8 cellular contexts compared by ENCODE assay signal in the genomic region with DNA sequence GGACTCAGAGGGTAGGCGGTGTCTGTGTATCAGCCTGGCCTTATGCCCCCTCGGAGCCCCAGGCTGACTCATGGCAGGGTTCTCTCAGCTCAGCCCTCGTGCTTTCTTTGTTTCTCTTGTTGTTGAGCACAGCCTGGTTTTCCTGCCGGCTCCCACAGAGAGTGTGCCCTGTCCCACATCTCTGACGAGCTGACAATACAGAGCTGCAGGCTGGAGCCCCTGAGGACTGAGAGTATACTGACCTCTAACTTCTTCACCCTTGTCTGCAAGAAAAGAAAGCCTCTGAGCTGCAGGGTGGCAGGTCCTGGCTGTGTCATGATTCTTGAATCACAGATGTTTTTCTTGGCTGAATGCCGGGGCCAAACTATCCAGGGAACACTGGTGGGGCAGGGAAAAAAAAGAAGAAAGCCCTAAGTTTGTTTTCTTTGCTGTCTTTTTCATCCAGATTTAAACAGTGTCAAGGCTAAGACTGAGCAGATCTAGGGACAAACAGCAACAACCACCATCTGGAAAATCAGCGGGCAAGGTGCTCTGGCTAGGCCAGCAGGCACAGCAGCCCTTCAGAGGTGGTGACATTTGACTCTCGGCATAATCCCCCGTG.
DNase-seq lines count a peak whose midpoint lies in the region; ATAC-seq and TF ChIP-seq lines count a peak whose summit lies in the region.
"Had no signal": no experiment of that assay in that cellular context is flagged by ENCODE, and none has a peak within 500 bp of the region (broad histone marks: within the 10 kb centered on the region; RNA-seq: fewer than 3 reads in every experiment).

No MANE protein-coding gene starts in this region.

- H3K9me3 ChIP-seq in tibial artery = no peaks in the 10 kb centered on the region

- TF ChIP-seq CTCF in kidney epithelial cell (IDR thresholded peaks at IDR 0.05; ENCODE audit: insufficient read depth, low read length, poor library complexity, severe bottlenecking) (no peak), tibial artery (IDR thresholded peaks at IDR 0.05) (no peak)

- TF ChIP-seq EP300 in Ishikawa (IDR thresholded peaks at IDR 0.05; ENCODE audit: borderline replicate concordance) = no peak

- DNase-seq in caudate nucleus (lab: John Stamatoyannopoulos, UW) (peak in 31 of 61 donors; percentile 2 to 45 (median 13)), kidney epithelial cell (ENCODE audit: low read depth) (peak; percentile 42), tibial artery (peak in 1 of 2 donors; percentile 54)
- DNase-seq in NK-92 treated with Interleukin-12 subunit alpha and Interleukin-12 subunit beta, amount 100 ng/mL, for 24 hours (lab: John Stamatoyannopoulos, UW) = no peak

- H3K4me1 ChIP-seq in tibial artery = peaks cover 0 to 20% (median 12%) of the 10 kb centered on the region in 4 donors

- H3K27ac ChIP-seq in caudate nucleus (ENCODE audit: low read depth, low read length) = no peak overlapping the region
- peak overlapping the region; percentile 6 to 42 for H3K27ac ChIP-seq in tibial artery

- no peaks in the 10 kb centered on the region for H3K36me3 ChIP-seq in kidney epithelial cell (ENCODE audit: control insufficient read depth, insufficient read depth, low read length)
- H3K36me3 ChIP-seq in tibial artery = no peaks in the 10 kb centered on the region

- H3K27me3 ChIP-seq in kidney epithelial cell (ENCODE audit: control insufficient read depth, insufficient read depth, low read length) (no peaks in the 10 kb centered on the region), tibial artery (no peaks in the 10 kb centered on the region)

- H3K4me3 ChIP-seq in kidney epithelial cell (ENCODE audit: low read depth, low read length) (no peak overlapping the region), tibial artery (no peak overlapping the region)
- H3K4me3 ChIP-seq: K562 had no signal

- TF ChIP-seq RAD21 in Ishikawa (IDR thresholded peaks at IDR 0.05; ENCODE audit: low read depth) = no peak

- intact Hi-C loops in tibial artery (cut with DNase I; ENCODE audit: low total_unique reads) = no loop called here

- no peak for ATAC-seq in GM18520 (IDR thresholded peaks at IDR 0.05; ENCODE audit: unreplicated experiment)
- no peak for ATAC-seq in GM21529 (IDR thresholded peaks at IDR 0.05; ENCODE audit: unreplicated experiment)
- ATAC-seq: K562 had no signal

TF ChIP-seq in Ishikawa, 13 proteins besides CTCF, POLR2A, EP300 and RAD21:
- TF ChIP-seq TCF12 (IDR thresholded peaks at IDR 0.05; ENCODE audit: low read depth) (peak; percentile 54; the same call in 1 of the 2 replicates), NFIC (IDR thresholded peaks at IDR 0.05) (peak; percentile 85), ZBTB7A (IDR thresholded peaks at IDR 0.05; ENCODE audit: low read depth) (peak; percentile 38; the same call in 1 of the 2 replicates), YY1 (IDR thresholded peaks at IDR 0.05; ENCODE audit: low read depth) (no peak), CEBPB (IDR thresholded peaks at IDR 0.05) (no peak), TAF1 (IDR thresholded peaks at IDR 0.05; ENCODE audit: low read depth) (no peak), EGR1 (IDR thresholded peaks at IDR 0.05) (no peak), CREB1 (IDR thresholded peaks at IDR 0.05; ENCODE audit: low read depth) (no peak), USF1 (IDR thresholded peaks at IDR 0.05) (no peak), FOXM1 (IDR thresholded peaks at IDR 0.05; ENCODE audit: borderline replicate concordance, low read depth) (peak; percentile 26; the same call in 1 of the 2 replicates)
- TF ChIP-seq, protein P1, sequence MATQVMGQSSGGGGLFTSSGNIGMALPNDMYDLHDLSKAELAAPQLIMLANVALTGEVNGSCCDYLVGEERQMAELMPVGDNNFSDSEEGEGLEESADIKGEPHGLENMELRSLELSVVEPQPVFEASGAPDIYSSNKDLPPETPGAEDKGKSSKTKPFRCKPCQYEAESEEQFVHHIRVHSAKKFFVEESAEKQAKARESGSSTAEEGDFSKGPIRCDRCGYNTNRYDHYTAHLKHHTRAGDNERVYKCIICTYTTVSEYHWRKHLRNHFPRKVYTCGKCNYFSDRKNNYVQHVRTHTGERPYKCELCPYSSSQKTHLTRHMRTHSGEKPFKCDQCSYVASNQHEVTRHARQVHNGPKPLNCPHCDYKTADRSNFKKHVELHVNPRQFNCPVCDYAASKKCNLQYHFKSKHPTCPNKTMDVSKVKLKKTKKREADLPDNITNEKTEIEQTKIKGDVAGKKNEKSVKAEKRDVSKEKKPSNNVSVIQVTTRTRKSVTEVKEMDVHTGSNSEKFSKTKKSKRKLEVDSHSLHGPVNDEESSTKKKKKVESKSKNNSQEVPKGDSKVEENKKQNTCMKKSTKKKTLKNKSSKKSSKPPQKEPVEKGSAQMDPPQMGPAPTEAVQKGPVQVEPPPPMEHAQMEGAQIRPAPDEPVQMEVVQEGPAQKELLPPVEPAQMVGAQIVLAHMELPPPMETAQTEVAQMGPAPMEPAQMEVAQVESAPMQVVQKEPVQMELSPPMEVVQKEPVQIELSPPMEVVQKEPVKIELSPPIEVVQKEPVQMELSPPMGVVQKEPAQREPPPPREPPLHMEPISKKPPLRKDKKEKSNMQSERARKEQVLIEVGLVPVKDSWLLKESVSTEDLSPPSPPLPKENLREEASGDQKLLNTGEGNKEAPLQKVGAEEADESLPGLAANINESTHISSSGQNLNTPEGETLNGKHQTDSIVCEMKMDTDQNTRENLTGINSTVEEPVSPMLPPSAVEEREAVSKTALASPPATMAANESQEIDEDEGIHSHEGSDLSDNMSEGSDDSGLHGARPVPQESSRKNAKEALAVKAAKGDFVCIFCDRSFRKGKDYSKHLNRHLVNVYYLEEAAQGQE (IDR thresholded peaks at IDR 0.05; ENCODE audit: low read depth) = no peak
- TF ChIP-seq, protein P2, sequence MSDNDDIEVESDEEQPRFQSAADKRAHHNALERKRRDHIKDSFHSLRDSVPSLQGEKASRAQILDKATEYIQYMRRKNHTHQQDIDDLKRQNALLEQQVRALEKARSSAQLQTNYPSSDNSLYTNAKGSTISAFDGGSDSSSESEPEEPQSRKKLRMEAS (IDR thresholded peaks at IDR 0.05) = peak; percentile 55
TF ChIP-seq in Ishikawa: peak in this region for 5.
